In genomic region chr11:35049906-35050531, GRCh38 we compare ENCODE assay signal across 12 cellular contexts.
DNase-seq lines count a peak whose midpoint lies in the region; ATAC-seq and TF ChIP-seq lines count a peak whose summit lies in the region.
"Had no signal": no experiment of that assay in that cellular context is flagged by ENCODE, and none has a peak within 500 bp of the region (broad histone marks: within the 10 kb centered on the region; RNA-seq: fewer than 3 reads in every experiment).

No MANE protein-coding gene starts in this region.

- no peaks in the 10 kb centered on the region for H3K36me3 ChIP-seq in SK-N-SH (replicated peaks in 1 of 2; ENCODE audit: control insufficient read depth in 1 of 2, insufficient read depth in 2 of 2, low read length in 1 of 2)

- H3K9me3 ChIP-seq in SK-N-SH = no peaks in the 10 kb centered on the region

- no peaks in the 10 kb centered on the region for H3K79me2 ChIP-seq in SK-N-SH (ENCODE audit: insufficient read depth)

- no peak for TF ChIP-seq RAD21 in SK-N-SH (IDR thresholded peaks at IDR 0.05; ENCODE audit: low read length)

- H3K27ac ChIP-seq in SK-N-SH (ENCODE audit: low read depth in 2 of 2, low read length in 1 of 2) = peak overlapping the region in 1 of 2 experiments; percentile 47; a peak in 1 of 4 replicates

- 65% methylated on average over 4 of the region's 4 CpGs for WGBS in SK-N-SH (ENCODE audit: low lambda C conversion rate)

- H3K36me3 Mint-ChIP-seq in T-helper 2 cell treated with Interferon-gamma antibody and Interleukin-4, amounts not matched to agents 5 μg/mL and 100 μg/mL, for 36 hours (ENCODE audit: low read depth) = peaks cover 30% of the 10 kb centered on the region
- peaks cover 9% of the 10 kb centered on the region for H3K36me3 Mint-ChIP-seq in natural killer cell

- peak; percentile 46; the same call in 1 of the 3 replicates for ATAC-seq in SK-N-SH treated with all-trans-retinoic acid at 6 μM for 48 hours
- peak; percentile 52 for ATAC-seq in GM21786 (IDR thresholded peaks at IDR 0.05; ENCODE audit: unreplicated experiment)
- ATAC-seq in natural killer cell = no peak
- ATAC-seq in GM21576 (IDR thresholded peaks at IDR 0.05; ENCODE audit: unreplicated experiment) = no peak

- peaks cover 21% of the 10 kb centered on the region for H3K9me3 Mint-ChIP-seq in T-helper 2 cell treated with Interferon-gamma antibody and Interleukin-4, amounts not matched to agents 5 μg/mL and 100 μg/mL, for 36 hours
- H3K9me3 Mint-ChIP-seq in natural killer cell = no peaks in the 10 kb centered on the region

- H3K4me2 ChIP-seq in SK-N-SH = no peak overlapping the region

- no peak overlapping the region for H3K4me3 ChIP-seq in SK-N-SH (ENCODE audit: low read depth in 2 of 2, low read length in 1 of 2)

- peaks cover 9% of the 10 kb centered on the region for H3K27me3 Mint-ChIP-seq in T-helper 2 cell treated with Interferon-gamma antibody and Interleukin-4, amounts not matched to agents 5 μg/mL and 100 μg/mL, for 36 hours (ENCODE audit: low read depth)
- H3K27me3 Mint-ChIP-seq in natural killer cell (ENCODE audit: low read depth in 2 of 2) = no peaks in the 10 kb centered on the region

- peak overlapping the region; percentile 88 for H3K27ac Mint-ChIP-seq in T-helper 2 cell treated with Interferon-gamma antibody and Interleukin-4, amounts not matched to agents 5 μg/mL and 100 μg/mL, for 36 hours
- H3K27ac Mint-ChIP-seq in natural killer cell = peak overlapping the region; percentile 96 to 98

- intact Hi-C loops in natural killer cell (cut with micrococcal nuclease) (loop anchor here (2.0 to 5.0 kb wide), 3 partner anchors 17 to 95 kb away; no protein-coding TSS in a partner anchor), head of caudate nucleus (cut with DNase I) (no loop called here)

- no peak overlapping the region for H3K9ac ChIP-seq in SK-N-SH

- H3K9me2 ChIP-seq in SK-N-SH = no peaks in the 10 kb centered on the region

- no peak overlapping the region for H2AFZ ChIP-seq in SK-N-SH (ENCODE audit: low read depth)

- no peak for DNase-seq in SK-N-SH
- no peak for DNase-seq in T-helper 2 cell treated with Interferon-gamma antibody and Interleukin-4, amounts not matched to agents 5 μg/mL and 100 μg/mL, for 36 hours (ENCODE audit: low spot score)
- no peak for DNase-seq in natural killer cell
- DNase-seq in head of caudate nucleus = no peak
- DNase-seq in activated effector memory CD4-positive, alpha-beta T cell treated with Interleukin-2 at 50 U/mL for 16 hours = no peak
- DNase-seq: DMS79, NCI-H526, small intestine, SW 1271 had no signal

- H4K20me1 ChIP-seq in SK-N-SH (ENCODE audit: insufficient read depth) = no peaks in the 10 kb centered on the region

- no peaks in the 10 kb centered on the region for H3F3A ChIP-seq in SK-N-SH (replicated peaks; ENCODE audit: insufficient read depth)

- peaks cover 53% of the 10 kb centered on the region for H3K4me1 Mint-ChIP-seq in T-helper 2 cell treated with Interferon-gamma antibody and Interleukin-4, amounts not matched to agents 5 μg/mL and 100 μg/mL, for 36 hours (ENCODE audit: low read depth)
- H3K4me1 Mint-ChIP-seq in natural killer cell = peaks cover 58% of the 10 kb centered on the region in 2 donors

- H3K4me3 Mint-ChIP-seq in T-helper 2 cell treated with Interferon-gamma antibody and Interleukin-4, amounts not matched to agents 5 μg/mL and 100 μg/mL, for 36 hours = peak overlapping the region; percentile 75
- peak overlapping the region; percentile 85 for H3K4me3 Mint-ChIP-seq in natural killer cell

- CTCF ChIA-PET in SK-N-SH (lab: Yijun Ruan, JAX) = interaction anchor here (1.0 to 1.6 kb wide), 3 partner anchors 8 to 20 kb away, joined by 3 to 5 read pairs (median 4); no protein-coding TSS in a partner anchor

- no peaks in the 10 kb centered on the region for H3K27me3 ChIP-seq in SK-N-SH (ENCODE audit: insufficient read depth)

- POLR2A ChIA-PET in SK-N-SH (lab: Yijun Ruan, JAX) = no interaction called here

- peaks cover 0 to 10% of the 10 kb centered on the region in 2 experiments; a peak in 2 of 4 replicates for H3K4me1 ChIP-seq in SK-N-SH (ENCODE audit: control insufficient read depth in 1 of 2, insufficient read depth in 2 of 2, low read depth in 1 of 2, low read length in 1 of 2)

- TF ChIP-seq CTCF in SK-N-SH (IDR thresholded peaks at IDR 0.05) = no peak
- TF ChIP-seq CTCF in natural killer cell (IDR thresholded peaks at IDR 0.05) = no peak

- TF ChIP-seq EP300 in SK-N-SH (IDR thresholded peaks at IDR 0.05; ENCODE audit: borderline replicate concordance in 1 of 2, low read depth in 1 of 2, low read length in 1 of 2) = 0 out of 4 replicates have a peak, but pooled peaks of 1 of the 2 experiments have one; percentile 30

TF ChIP-seq in SK-N-SH treated with all-trans-retinoic acid at 6 μM for 48 hours, 23 proteins besides CTCF, POLR2A, EP300 and RAD21 (continues in another document):
- TF ChIP-seq ZFP30 (CRISPR knock-in tag; IDR thresholded peaks at IDR 0.05) (no peak), OSR1 (CRISPR knock-in tag; IDR thresholded peaks at IDR 0.05) (no peak), ESRRG (CRISPR knock-in tag; IDR thresholded peaks at IDR 0.05) (no peak), ZNF70 (CRISPR knock-in tag; IDR thresholded peaks at IDR 0.05) (no peak), CSDC2 (CRISPR knock-in tag; IDR thresholded peaks at IDR 0.05) (no peak), ZFP3 (CRISPR knock-in tag; IDR thresholded peaks at IDR 0.05) (no peak), GLIS3 (CRISPR knock-in tag; IDR thresholded peaks at IDR 0.05) (no peak)
- TF ChIP-seq, protein P1, sequence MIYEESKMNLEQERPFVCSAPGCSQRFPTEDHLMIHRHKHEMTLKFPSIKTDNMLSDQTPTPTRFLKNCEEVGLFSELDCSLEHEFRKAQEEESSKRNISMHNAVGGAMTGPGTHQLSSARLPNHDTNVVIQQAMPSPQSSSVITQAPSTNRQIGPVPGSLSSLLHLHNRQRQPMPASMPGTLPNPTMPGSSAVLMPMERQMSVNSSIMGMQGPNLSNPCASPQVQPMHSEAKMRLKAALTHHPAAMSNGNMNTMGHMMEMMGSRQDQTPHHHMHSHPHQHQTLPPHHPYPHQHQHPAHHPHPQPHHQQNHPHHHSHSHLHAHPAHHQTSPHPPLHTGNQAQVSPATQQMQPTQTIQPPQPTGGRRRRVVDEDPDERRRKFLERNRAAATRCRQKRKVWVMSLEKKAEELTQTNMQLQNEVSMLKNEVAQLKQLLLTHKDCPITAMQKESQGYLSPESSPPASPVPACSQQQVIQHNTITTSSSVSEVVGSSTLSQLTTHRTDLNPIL (CRISPR knock-in tag; IDR thresholded peaks at IDR 0.05; ENCODE audit: low read depth) = no peak
- TF ChIP-seq, protein P2, sequence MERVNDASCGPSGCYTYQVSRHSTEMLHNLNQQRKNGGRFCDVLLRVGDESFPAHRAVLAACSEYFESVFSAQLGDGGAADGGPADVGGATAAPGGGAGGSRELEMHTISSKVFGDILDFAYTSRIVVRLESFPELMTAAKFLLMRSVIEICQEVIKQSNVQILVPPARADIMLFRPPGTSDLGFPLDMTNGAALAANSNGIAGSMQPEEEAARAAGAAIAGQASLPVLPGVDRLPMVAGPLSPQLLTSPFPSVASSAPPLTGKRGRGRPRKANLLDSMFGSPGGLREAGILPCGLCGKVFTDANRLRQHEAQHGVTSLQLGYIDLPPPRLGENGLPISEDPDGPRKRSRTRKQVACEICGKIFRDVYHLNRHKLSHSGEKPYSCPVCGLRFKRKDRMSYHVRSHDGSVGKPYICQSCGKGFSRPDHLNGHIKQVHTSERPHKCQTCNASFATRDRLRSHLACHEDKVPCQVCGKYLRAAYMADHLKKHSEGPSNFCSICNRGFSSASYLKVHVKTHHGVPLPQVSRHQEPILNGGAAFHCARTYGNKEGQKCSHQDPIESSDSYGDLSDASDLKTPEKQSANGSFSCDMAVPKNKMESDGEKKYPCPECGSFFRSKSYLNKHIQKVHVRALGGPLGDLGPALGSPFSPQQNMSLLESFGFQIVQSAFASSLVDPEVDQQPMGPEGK (CRISPR knock-in tag; IDR thresholded peaks at IDR 0.05; ENCODE audit: borderline replicate concordance) = no peak

TF ChIP-seq in SK-N-SH, 30 proteins besides CTCF, POLR2A, EP300 and RAD21 (continues in another document):
- TF ChIP-seq FOXJ3 (CRISPR knock-in tag; IDR thresholded peaks at IDR 0.05) (no peak), GATA2 (CRISPR knock-in tag; IDR thresholded peaks at IDR 0.05) (no peak), RCOR1 (IDR thresholded peaks at IDR 0.05; ENCODE audit: low read length) (no peak), ELF1 (IDR thresholded peaks at IDR 0.05) (no peak), FOSL2 (IDR thresholded peaks at IDR 0.05; ENCODE audit: borderline replicate concordance, low read depth) (no peak), RFX5 (IDR thresholded peaks at IDR 0.05; ENCODE audit: low read length) (no peak), NRF1 (IDR thresholded peaks at IDR 0.05; ENCODE audit: low read depth, low read length) (no peak), MEF2A (IDR thresholded peaks at IDR 0.05; ENCODE audit: borderline replicate concordance, low read depth) (no peak), TCF12 (IDR thresholded peaks at IDR 0.05) (no peak)
- TF ChIP-seq, protein P3, sequence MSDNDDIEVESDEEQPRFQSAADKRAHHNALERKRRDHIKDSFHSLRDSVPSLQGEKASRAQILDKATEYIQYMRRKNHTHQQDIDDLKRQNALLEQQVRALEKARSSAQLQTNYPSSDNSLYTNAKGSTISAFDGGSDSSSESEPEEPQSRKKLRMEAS (IDR thresholded peaks at IDR 0.05; ENCODE audit: low read depth) = no peak

Comparison
In these comparisons a context has a peak if more than half of its experiments do, and no peak if none do; other contexts are left out.
1. ATAC-seq: peak in SK-N-SH treated with all-trans-retinoic acid at 6 μM for 48 hours (single experiment) and GM21786 (single experiment); none in natural killer cell (0 of 3) and GM21576 (single experiment).